In genomic region chr2:98463551-98463971, GRCh38 we compare ENCODE assay signal across 12 cellular contexts. TPM values are rescaled to one million over a fixed set of nuclear protein-coding genes. Genes with fewer than 3 reads are reported as not detected.
DNase-seq lines count a peak whose midpoint lies in the region; ATAC-seq and TF ChIP-seq lines count a peak whose summit lies in the region.
"Had no signal": no experiment of that assay in that cellular context is flagged by ENCODE, and none has a peak within 500 bp of the region (broad histone marks: within the 10 kb centered on the region; RNA-seq: fewer than 3 reads in every experiment).

No MANE protein-coding gene starts in this region.

- peak; percentile 1 for ATAC-seq in activated CD8-positive, alpha-beta memory T cell treated with anti-CD3 and anti-CD28 coated beads, Interleukin-2, amount 10 ng/mL, durations not matched to agents 7 days and 5 days
- ATAC-seq in WTC11 (peak; percentile 73), GM19397 (IDR thresholded peaks at IDR 0.05; ENCODE audit: unreplicated experiment) (no peak), HG02885 (IDR thresholded peaks at IDR 0.05; ENCODE audit: poor library complexity, unreplicated experiment) (no peak)

- H3K27ac Mint-ChIP-seq in activated CD8-positive, alpha-beta memory T cell treated with anti-CD3 and anti-CD28 coated beads, Interleukin-2, amount 10 ng/mL, durations not matched to agents 7 days and 5 days: peak overlapping the region; percentile 93
- H3K27ac Mint-ChIP-seq in WTC11: peak overlapping the region; percentile 85

- H3K36me3 ChIP-seq in esophagus squamous epithelium (no peaks in the 10 kb centered on the region), stomach (no peaks in the 10 kb centered on the region)
- H3K36me3 ChIP-seq: pancreas, thyroid gland had no signal

- H3K4me3 ChIP-seq in esophagus squamous epithelium (no peak overlapping the region), stomach (no peak overlapping the region)
- H3K4me3 ChIP-seq: pancreas, thyroid gland had no signal

- peaks cover 93% of the 10 kb centered on the region for H3K4me1 Mint-ChIP-seq in activated CD8-positive, alpha-beta memory T cell treated with anti-CD3 and anti-CD28 coated beads, Interleukin-2, amount 10 ng/mL, durations not matched to agents 7 days and 5 days
- peaks cover 64% of the 10 kb centered on the region for H3K4me1 Mint-ChIP-seq in WTC11

- no peaks in the 10 kb centered on the region for H3K9me3 ChIP-seq in esophagus squamous epithelium
- no peaks in the 10 kb centered on the region for H3K9me3 ChIP-seq in stomach
- H3K9me3 ChIP-seq: pancreas, thyroid gland had no signal

- H3K4me3 Mint-ChIP-seq in activated CD8-positive, alpha-beta memory T cell treated with anti-CD3 and anti-CD28 coated beads, Interleukin-2, amount 10 ng/mL, durations not matched to agents 7 days and 5 days: peak overlapping the region; percentile 61
- H3K4me3 Mint-ChIP-seq in WTC11: no peak overlapping the region

- CTCF ChIA-PET in activated CD8-positive, alpha-beta memory T cell treated with anti-CD3 and anti-CD28 coated beads, Interleukin-2, amount 10 ng/mL, durations not matched to agents 7 days and 5 days (lab: Charles Lee): interaction anchor here (0.8 to 10.4 kb wide), 9 partner anchors 9 to 186 kb away, joined by 3 to 166 read pairs (median 11); partner anchors contain the start of gene INPP4A
- CTCF ChIA-PET in WTC11 (lab: Charles Lee): interaction anchor here (1.0 to 4.0 kb wide), 7 partner anchors 9 to 105 kb away, joined by 3 to 25 read pairs (median 4); no protein-coding TSS in a partner anchor

- 58 to 65% methylated on average over 4 to 6 of the region's 10 CpGs for WGBS in esophagus squamous epithelium, 2 donors
- WGBS in stomach, 5 donors: 71 to 88% (median 85%) methylated on average over 9 to 10 of the region's 10 CpGs

- intact Hi-C loops in esophagus squamous epithelium (cut with DNase I): no loop called here
- intact Hi-C loops in stomach (cut with DNase I; ENCODE audit: low total_unique reads): no loop called here

- H3K27ac ChIP-seq in esophagus squamous epithelium (peak overlapping the region in 3 of 4 donors; percentile 7 to 67 (median 60)), stomach (peak overlapping the region in 4 of 5 donors; percentile 24 to 78 (median 74))
- H3K27ac ChIP-seq: thyroid gland had no signal

- POLR2A ChIA-PET in WTC11 (lab: Charles Lee): no interaction called here

- peaks cover 29% of the 10 kb centered on the region for H3K36me3 Mint-ChIP-seq in activated CD8-positive, alpha-beta memory T cell treated with anti-CD3 and anti-CD28 coated beads, Interleukin-2, amount 10 ng/mL, durations not matched to agents 7 days and 5 days
- no peaks in the 10 kb centered on the region for H3K36me3 Mint-ChIP-seq in WTC11

- H3K4me1 ChIP-seq in esophagus squamous epithelium (peaks cover 29 to 67% (median 49%) of the 10 kb centered on the region in 3 donors), stomach (peaks cover 19 to 89% (median 61%) of the 10 kb centered on the region in 4 donors)

- TF ChIP-seq POLR2A in esophagus squamous epithelium (IDR thresholded peaks at IDR 0.05) (no peak), stomach (IDR thresholded peaks at IDR 0.05) (no peak)

- DNase-seq in activated CD8-positive, alpha-beta memory T cell treated with anti-CD3 and anti-CD28 coated beads, Interleukin-2, amount 10 ng/mL, durations not matched to agents 7 days and 5 days: no peak
- DNase-seq in activated CD8-positive, alpha-beta memory T cell treated with anti-CD3 and anti-CD28 coated beads, Interleukin-2, amount 50 U/mL, for 48 hours: no peak
- DNase-seq in WTC11 (ENCODE audit: low spot score) (peak; percentile 34), esophagus squamous epithelium (lab: John Stamatoyannopoulos, UW) (no peak), stomach (no peak), MV-4-11 (lab: John Stamatoyannopoulos, UW) (no peak)
- DNase-seq: NCI-H2029 treated with DMSO at 0.1 percent for 48 hours; stimulated activated CD4-positive, alpha-beta T cell treated with anti-CD3 and anti-CD28 coated beads, Interleukin-4, amount 100 ng/mL, for 24 hours; thyroid gland had no signal

- H3K27me3 Mint-ChIP-seq in activated CD8-positive, alpha-beta memory T cell treated with anti-CD3 and anti-CD28 coated beads, Interleukin-2, amount 10 ng/mL, durations not matched to agents 7 days and 5 days: no peaks in the 10 kb centered on the region
- no peaks in the 10 kb centered on the region for H3K27me3 Mint-ChIP-seq in WTC11 (ENCODE audit: low read depth)

- no peak for TF ChIP-seq CTCF in WTC11 (IDR thresholded peaks at IDR 0.05)
- no peak for TF ChIP-seq CTCF in esophagus squamous epithelium (IDR thresholded peaks at IDR 0.05)
- TF ChIP-seq CTCF in stomach (IDR thresholded peaks at IDR 0.05): no peak

- no peak for TF ChIP-seq EP300 in stomach (IDR thresholded peaks at IDR 0.05)

- no peaks in the 10 kb centered on the region for H3K27me3 ChIP-seq in esophagus squamous epithelium
- no peaks in the 10 kb centered on the region for H3K27me3 ChIP-seq in stomach
- H3K27me3 ChIP-seq: pancreas, thyroid gland had no signal

- H3K9me3 Mint-ChIP-seq in activated CD8-positive, alpha-beta memory T cell treated with anti-CD3 and anti-CD28 coated beads, Interleukin-2, amount 10 ng/mL, durations not matched to agents 7 days and 5 days (ENCODE audit: low read depth): no peaks in the 10 kb centered on the region
- H3K9me3 Mint-ChIP-seq in WTC11: no peaks in the 10 kb centered on the region

TF ChIP-seq in WTC11, 78 proteins besides CTCF, POLR2A, EP300 and RAD21 (continues in another document):
- TF ChIP-seq NFE2L1 (CRISPR knock-in tag; IDR thresholded peaks at IDR 0.05) (no peak), ZNF423 (CRISPR knock-in tag; IDR thresholded peaks at IDR 0.05) (peak; percentile 93), FOXJ3 (CRISPR knock-in tag; IDR thresholded peaks at IDR 0.05; ENCODE audit: borderline replicate concordance) (no peak), RORB (CRISPR knock-in tag; IDR thresholded peaks at IDR 0.05) (no peak), EMX1 (CRISPR knock-in tag; IDR thresholded peaks at IDR 0.05) (no peak), ZNF281 (CRISPR knock-in tag; IDR thresholded peaks at IDR 0.05) (no peak), KAT7 (CRISPR knock-in tag; IDR thresholded peaks at IDR 0.05; ENCODE audit: borderline replicate concordance) (0 out of 2 replicates have a peak, but pooled peaks have one; percentile 49), ATF6 (CRISPR knock-in tag; IDR thresholded peaks at IDR 0.05) (no peak), ATF3 (CRISPR knock-in tag; conservative IDR thresholded peaks at IDR 0.05) (no peak), TEAD4 (CRISPR knock-in tag; IDR thresholded peaks at IDR 0.05) (no peak), TP53 (CRISPR knock-in tag; IDR thresholded peaks at IDR 0.05) (0 out of 2 replicates have a peak, but pooled peaks have one; percentile 59)
- TF ChIP-seq, protein P1, sequence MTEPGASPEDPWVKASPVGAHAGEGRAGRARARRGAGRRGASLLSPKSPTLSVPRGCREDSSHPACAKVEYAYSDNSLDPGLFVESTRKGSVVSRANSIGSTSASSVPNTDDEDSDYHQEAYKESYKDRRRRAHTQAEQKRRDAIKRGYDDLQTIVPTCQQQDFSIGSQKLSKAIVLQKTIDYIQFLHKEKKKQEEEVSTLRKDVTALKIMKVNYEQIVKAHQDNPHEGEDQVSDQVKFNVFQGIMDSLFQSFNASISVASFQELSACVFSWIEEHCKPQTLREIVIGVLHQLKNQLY (CRISPR knock-in tag; IDR thresholded peaks at IDR 0.05): no peak

RNA-seq across cellular contexts. Expression of gene INPP4A, which starts 18.9 kb away (rescaled TPM):
- 100 to 1,000 TPM; 144 to 229 TPM for total RNA-seq in activated CD8-positive, alpha-beta memory T cell treated with anti-CD3 and anti-CD28 coated beads, Interleukin-2, amount 10 ng/mL, durations not matched to agents 7 days and 5 days
- total RNA-seq in WTC11 (2021) (31.7 to 38.3 TPM (median 33.4 TPM) in 3 replicates), esophagus squamous epithelium (10 to 100 TPM in 2 of 4 donors, 1 to 10 TPM in 2; 7.4 to 17.9 (median 9.4) TPM), stomach (10 to 100 TPM; 10.4 to 65.3 (median 23.7) TPM)
- 1 to 10 TPM; 1.5 to 3.8 (median 3.1) TPM for polyA plus RNA-seq in stomach

Comparison
In these comparisons a context has a peak if more than half of its experiments do, and no peak if none do; other contexts are left out.
1. ATAC-seq: peak in activated CD8-positive, alpha-beta memory T cell treated with anti-CD3 and anti-CD28 coated beads, Interleukin-2, amount 10 ng/mL, durations not matched to agents 7 days and 5 days (single experiment) and WTC11 (single experiment); none in GM19397 (single experiment) and HG02885 (single experiment).